ENCODE assay signal across 8 cellular contexts in the genomic region with DNA sequence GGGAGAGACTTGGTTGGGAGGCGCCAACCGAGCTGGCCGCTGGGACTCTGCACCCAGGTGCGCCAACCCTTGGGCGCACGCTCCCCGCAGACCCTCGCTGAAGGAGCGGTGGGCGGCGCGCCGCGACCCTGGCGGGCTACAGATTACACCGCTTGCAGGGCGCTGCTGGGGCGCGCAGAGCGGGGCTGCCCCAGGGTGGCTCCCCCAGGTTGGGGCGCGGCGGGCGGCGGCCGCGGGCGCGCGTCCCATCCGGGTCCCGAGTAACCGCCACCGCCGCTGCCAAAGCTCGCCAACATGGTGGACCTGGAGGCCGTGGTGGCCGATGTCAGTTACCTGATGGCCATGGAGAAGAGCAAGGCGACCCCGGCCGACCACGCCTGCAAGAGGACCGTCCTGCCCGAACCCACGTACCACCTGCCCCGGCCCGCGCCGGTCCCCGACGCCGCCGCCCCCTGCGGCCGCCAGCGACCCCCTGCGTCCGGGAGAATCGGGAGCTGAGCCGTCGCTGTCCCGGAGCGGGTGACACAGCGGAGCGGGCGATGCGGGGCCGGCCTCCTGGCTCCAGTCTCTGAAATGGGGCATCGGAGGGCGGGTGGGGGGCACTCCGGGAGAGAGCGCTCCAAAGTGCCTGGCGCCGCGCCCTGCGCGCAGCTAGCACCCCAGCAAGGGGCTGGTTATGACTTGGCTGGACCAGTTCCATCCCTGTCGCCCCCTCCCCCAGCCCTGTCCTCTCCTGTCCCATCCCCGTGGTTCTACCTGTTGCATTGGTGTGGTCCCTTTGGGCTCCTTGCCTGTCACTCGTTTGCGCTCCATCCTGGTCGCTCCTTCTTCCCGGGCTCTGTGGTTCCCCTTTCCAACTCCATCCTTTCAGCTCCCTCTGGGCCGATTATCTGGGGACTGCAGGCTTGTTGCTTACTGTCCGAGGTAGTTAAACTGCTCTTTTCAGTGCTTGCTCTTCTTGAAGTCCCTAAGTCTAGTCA.
DNase-seq lines count a peak whose midpoint lies in the region; ATAC-seq and TF ChIP-seq lines count a peak whose summit lies in the region.

No MANE protein-coding gene starts in this region.

- TF ChIP-seq CTCF in cardiac muscle cell (IDR thresholded peaks at IDR 0.05; ENCODE audit: low read depth, low read length) (no peak), foreskin keratinocyte (conservative IDR thresholded peaks at IDR 0.05) (no peak)

- H3K9ac ChIP-seq in rectal smooth muscle tissue (ENCODE audit: low read length), result no peak overlapping the region

- H3K27ac ChIP-seq in cardiac muscle cell, result no peak overlapping the region
- H3K27ac ChIP-seq in rectal smooth muscle tissue (ENCODE audit: low read depth, low read length), result no peak overlapping the region
- no peak overlapping the region for H3K27ac ChIP-seq in foreskin keratinocyte

- no peak for ATAC-seq in foreskin keratinocyte
- ATAC-seq in GM19395 (IDR thresholded peaks at IDR 0.05; ENCODE audit: unreplicated experiment), result no peak
- ATAC-seq in GM21528 (IDR thresholded peaks at IDR 0.05; ENCODE audit: low FRiP score, unreplicated experiment), result no peak

- H3K4me3 ChIP-seq in GM08714 (ENCODE audit: low read length), result peak overlapping the region; percentile 62; the same call in 1 of the 2 replicates
- peak overlapping the region; percentile 31 for H3K4me3 ChIP-seq in cardiac muscle cell
- H3K4me3 ChIP-seq in rectal smooth muscle tissue (ENCODE audit: low read length), result peak overlapping the region; percentile 5

- H3K27me3 ChIP-seq in cardiac muscle cell (peaks cover 87% of the 10 kb centered on the region), rectal smooth muscle tissue (ENCODE audit: control insufficient read depth, insufficient read depth, low read length) (peaks cover 4% of the 10 kb centered on the region), foreskin keratinocyte (peaks cover 93% of the 10 kb centered on the region)

- no peaks in the 10 kb centered on the region for H3K9me3 ChIP-seq in cardiac muscle cell (ENCODE audit: low read depth)

- H3K36me3 ChIP-seq in cardiac muscle cell (no peaks in the 10 kb centered on the region), rectal smooth muscle tissue (ENCODE audit: control insufficient read depth, insufficient read depth, low read length) (no peaks in the 10 kb centered on the region)

- DNase-seq in NCI-H2171 treated with DMSO at 0.1 percent for 48 hours (lab: John Stamatoyannopoulos, UW) (peak; percentile 32), cardiac muscle cell (ENCODE audit: low read depth in 1 of 2, low spot score in 1 of 2) (no peak), foreskin keratinocyte (no peak), NCI-H2227 treated with DMSO at 0.1 percent for 48 hours (lab: John Stamatoyannopoulos, UW) (no peak)

- H3K4me1 ChIP-seq in cardiac muscle cell (ENCODE audit: low read depth) (peaks cover 3% of the 10 kb centered on the region), rectal smooth muscle tissue (ENCODE audit: control insufficient read depth, insufficient read depth, low read length) (no peaks in the 10 kb centered on the region), foreskin keratinocyte (no peaks in the 10 kb centered on the region)

Comparison
In these comparisons a context has a peak if more than half of its experiments do, and no peak if none do; other contexts are left out.
1. H3K4me3 ChIP-seq: peak in every context shown above with its lines; median percentile 62 in GM08714; 31 in cardiac muscle cell; 5 in rectal smooth muscle tissue.